14 cellular contexts compared by ENCODE assay signal in the genomic region with DNA sequence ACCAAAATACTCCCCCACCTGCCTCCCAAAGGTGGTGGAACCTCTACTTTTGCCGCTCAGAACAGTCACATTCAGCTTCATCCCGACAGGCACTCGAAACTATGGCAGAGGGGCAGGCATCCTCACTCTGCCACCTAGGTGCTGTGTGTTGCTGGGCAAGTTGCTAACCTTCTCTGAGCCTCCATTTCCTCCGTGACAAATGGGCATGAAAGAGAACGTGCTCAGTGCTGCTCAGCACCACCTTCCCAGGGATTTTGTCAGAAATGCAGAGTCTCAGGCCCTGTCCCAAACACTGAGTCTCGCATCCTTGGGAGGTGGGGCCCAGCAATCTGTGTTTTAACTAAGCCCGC. TPM values are rescaled to one million over a fixed set of nuclear protein-coding genes. Genes with fewer than 3 reads are reported as not detected.
A peak's percentile ranks its signal among the peaks of the same experiment; 100 is the strongest.
DNase-seq lines count a peak whose midpoint lies in the region; ATAC-seq, FAIRE-seq and TF ChIP-seq lines count a peak whose summit lies in the region.
"Had no signal": no experiment of that assay in that cellular context is flagged by ENCODE, and none has a peak within 500 bp of the region (broad histone marks: within the 10 kb centered on the region; RNA-seq: fewer than 3 reads in every experiment).

No MANE protein-coding gene starts in this region.

- POLR2A ChIA-PET in A549 (lab: Yijun Ruan, JAX) (no interaction called here), WTC11 (lab: Charles Lee) (no interaction called here)

- H3K27ac ChIP-seq in A549: no peak overlapping the region
- no peak overlapping the region for H3K27ac ChIP-seq in adrenal gland

- H3K9ac ChIP-seq in NT2/D1 (ENCODE audit: insufficient read length, low read depth): peak overlapping the region; percentile 74

- CTCF ChIA-PET in A549 (lab: Yijun Ruan, JAX) (interaction anchor here (0.6 to 8.7 kb wide), 47 partner anchors 9 to 1247 kb away, joined by 3 to 324 read pairs (median 5); a partner anchor contains a TSS), WTC11 (lab: Charles Lee) (interaction anchor here (0.7 to 3.4 kb wide), 15 partner anchors 10 to 712 kb away, joined by 3 to 14 read pairs (median 3); a partner anchor contains a TSS)

- TF ChIP-seq POLR2A in A549 (IDR thresholded peaks at IDR 0.05; ENCODE audit: low read length) (no peak), adrenal gland (IDR thresholded peaks at IDR 0.05) (no peak)

- H3K36me3 Mint-ChIP-seq in WTC11 (no peaks in the 10 kb centered on the region), mesothelial cell of epicardium (no peaks in the 10 kb centered on the region)
- H3K36me3 Mint-ChIP-seq in activated T-helper 17 cell treated with anti-CD3 and anti-CD28 coated beads, Interleukin-2, amount 50 U/mL, for 72 hours (ENCODE audit: low read depth): no peaks in the 10 kb centered on the region
- H3K36me3 Mint-ChIP-seq: CD4-positive, CD25-positive, alpha-beta regulatory T cell; CD8-positive, alpha-beta memory T cell; IgD-negative memory B cell had no signal

- H3K4me2 ChIP-seq in A549: peak overlapping the region; percentile 68; the same call in 1 of the 3 replicates

- intact Hi-C loops in adrenal gland (cut with DNase I): no loop called here
- intact Hi-C loops in posterior cingulate gyrus (cut with DNase I): loop anchor here (1.0 to 10.0 kb wide), 3 partner anchors 696 to 1247 kb away; no protein-coding TSS in a partner anchor

- no peak for TF ChIP-seq RAD21 in A549 (conservative IDR thresholded peaks at IDR 0.05 in 1 of 2, IDR thresholded peaks at IDR 0.05 in 1 of 2)

- no peaks in the 10 kb centered on the region for H3K27me3 Mint-ChIP-seq in WTC11 (ENCODE audit: low read depth)
- H3K27me3 Mint-ChIP-seq in mesothelial cell of epicardium (ENCODE audit: low read depth): peaks cover 67% of the 10 kb centered on the region
- H3K27me3 Mint-ChIP-seq in activated T-helper 17 cell treated with anti-CD3 and anti-CD28 coated beads, Interleukin-2, amount 50 U/mL, for 72 hours: no peaks in the 10 kb centered on the region

- no peaks in the 10 kb centered on the region for H3K9me3 Mint-ChIP-seq in WTC11
- H3K9me3 Mint-ChIP-seq in mesothelial cell of epicardium: no peaks in the 10 kb centered on the region
- H3K9me3 Mint-ChIP-seq in activated T-helper 17 cell treated with anti-CD3 and anti-CD28 coated beads, Interleukin-2, amount 50 U/mL, for 72 hours: no peaks in the 10 kb centered on the region
- H3K9me3 Mint-ChIP-seq: CD4-positive, CD25-positive, alpha-beta regulatory T cell had no signal

- H3K4me3 Mint-ChIP-seq in WTC11 (peak overlapping the region; percentile 49), mesothelial cell of epicardium (no peak overlapping the region)
- no peak overlapping the region for H3K4me3 Mint-ChIP-seq in activated T-helper 17 cell treated with anti-CD3 and anti-CD28 coated beads, Interleukin-2, amount 50 U/mL, for 72 hours
- H3K4me3 Mint-ChIP-seq: CD4-positive, CD25-positive, alpha-beta regulatory T cell; IgD-negative memory B cell had no signal

- no peaks in the 10 kb centered on the region for H3K36me3 ChIP-seq in NT2/D1 (ENCODE audit: insufficient read depth, insufficient read length, low read length)
- no peaks in the 10 kb centered on the region for H3K36me3 ChIP-seq in adrenal gland (replicated peaks in 1 of 2)
- H3K36me3 ChIP-seq: BE2C had no signal

- no peak for TF ChIP-seq EP300 in A549 (IDR thresholded peaks at IDR 0.05)

- no peaks in the 10 kb centered on the region for H3K9me3 ChIP-seq in A549
- no peaks in the 10 kb centered on the region for H3K9me3 ChIP-seq in NT2/D1 (ENCODE audit: insufficient read depth, low read length)
- no peaks in the 10 kb centered on the region for H3K9me3 ChIP-seq in adrenal gland (replicated peaks in 1 of 3)
- H3K9me3 ChIP-seq: BE2C had no signal

- ATAC-seq in A549 (no peak; a peak in 1 of 6 replicates), WTC11 (no peak)
- no peak for ATAC-seq in activated T-helper 17 cell treated with anti-CD3 and anti-CD28 coated beads, Interleukin-2, amount 50 U/mL, for 72 hours (replicated peaks)

- H3K27ac Mint-ChIP-seq in WTC11: no peak overlapping the region
- H3K27ac Mint-ChIP-seq in mesothelial cell of epicardium: no peak overlapping the region
- no peak overlapping the region for H3K27ac Mint-ChIP-seq in activated T-helper 17 cell treated with anti-CD3 and anti-CD28 coated beads, Interleukin-2, amount 50 U/mL, for 72 hours

- TF ChIP-seq CTCF in A549 (IDR thresholded peaks at IDR 0.05): no peak
- TF ChIP-seq CTCF in GM10266 (IDR thresholded peaks at IDR 0.05; ENCODE audit: control insufficient read depth, insufficient read depth, low read depth, missing control alignments): peak; percentile 7
- TF ChIP-seq CTCF in WTC11 (IDR thresholded peaks at IDR 0.05): no peak
- TF ChIP-seq CTCF in adrenal gland (IDR thresholded peaks at IDR 0.05): no peak
- TF ChIP-seq CTCF in mesothelial cell of epicardium (IDR thresholded peaks at IDR 0.05; ENCODE audit: unreplicated experiment): no peak

- H3K4me1 ChIP-seq in A549 (0 out of 3 replicates have a peak, but pooled peaks cover 3% of the 10 kb centered on the region), NT2/D1 (ENCODE audit: insufficient read depth, insufficient read length) (peaks cover 9% of the 10 kb centered on the region), adrenal gland (replicated peaks in 1 of 2) (no peaks in the 10 kb centered on the region)
- H3K4me1 ChIP-seq: BE2C had no signal

- 78% methylated on average over 7 of the region's 7 CpGs for WGBS in A549 (ENCODE audit: missing lambda C conversion rate)
- 76 to 87% (median 77%) methylated on average over 7 of the region's 7 CpGs for WGBS in adrenal gland, 4 donors

- FAIRE-seq in A549 (lab: Jason Lieb, UNC): no peak

- H3K4me3 ChIP-seq in A549 (no peak overlapping the region), NT2/D1 (ENCODE audit: insufficient read length, low read depth) (no peak overlapping the region), adrenal gland (no peak overlapping the region)

- DNase-seq in A549 (ENCODE audit: low read depth in 1 of 2, low spot score in 1 of 2) (no peak), GM10266 (ENCODE audit: extremely low spot score) (no peak), NT2/D1 (ENCODE audit: low read depth, low spot score) (no peak), WTC11 (ENCODE audit: low spot score) (no peak), adrenal gland (no peak), mesothelial cell of epicardium (ENCODE audit: low spot score in 2 of 2, unreplicated experiment in 2 of 2) (no peak), posterior cingulate gyrus (no peak)

- H3K27me3 ChIP-seq in NT2/D1 (ENCODE audit: insufficient read depth, insufficient read length) (peaks cover 3% of the 10 kb centered on the region), adrenal gland (no peaks in the 10 kb centered on the region)
- H3K27me3 ChIP-seq: BE2C had no signal

- H3K4me1 Mint-ChIP-seq in WTC11 (peaks cover 4% of the 10 kb centered on the region), mesothelial cell of epicardium (peaks cover 4% of the 10 kb centered on the region)
- H3K4me1 Mint-ChIP-seq in activated T-helper 17 cell treated with anti-CD3 and anti-CD28 coated beads, Interleukin-2, amount 50 U/mL, for 72 hours: no peaks in the 10 kb centered on the region

TF ChIP-seq in A549, 52 proteins besides CTCF, POLR2A, EP300 and RAD21 (continues in another document):
- TF ChIP-seq KDM5A (IDR thresholded peaks at IDR 0.05) (no peak), RFX5 (IDR thresholded peaks at IDR 0.05) (no peak), NR3C1 (IDR thresholded peaks at IDR 0.05) (no peak), BHLHE40 (IDR thresholded peaks at IDR 0.05; ENCODE audit: low read depth, low read length) (no peak), RNF2 (IDR thresholded peaks at IDR 0.05; ENCODE audit: borderline replicate concordance, low read depth) (no peak), CBX8 (IDR thresholded peaks at IDR 0.05) (no peak), ZSCAN20 (CRISPR knock-in tag; IDR thresholded peaks at IDR 0.05) (no peak), HOXB5 (CRISPR knock-in tag; IDR thresholded peaks at IDR 0.05) (no peak), CHD2 (IDR thresholded peaks at IDR 0.05; ENCODE audit: low read length, partially characterized antibody) (no peak), MAZ (IDR thresholded peaks at IDR 0.05; ENCODE audit: borderline replicate concordance, low read depth, low read length) (no peak)

TF ChIP-seq in WTC11, 78 proteins besides CTCF, POLR2A, EP300 and RAD21 (continues in another document):
- no peak for TF ChIP-seq SP1 (CRISPR knock-in tag; conservative IDR thresholded peaks at IDR 0.05)
- TF ChIP-seq, protein P1, sequence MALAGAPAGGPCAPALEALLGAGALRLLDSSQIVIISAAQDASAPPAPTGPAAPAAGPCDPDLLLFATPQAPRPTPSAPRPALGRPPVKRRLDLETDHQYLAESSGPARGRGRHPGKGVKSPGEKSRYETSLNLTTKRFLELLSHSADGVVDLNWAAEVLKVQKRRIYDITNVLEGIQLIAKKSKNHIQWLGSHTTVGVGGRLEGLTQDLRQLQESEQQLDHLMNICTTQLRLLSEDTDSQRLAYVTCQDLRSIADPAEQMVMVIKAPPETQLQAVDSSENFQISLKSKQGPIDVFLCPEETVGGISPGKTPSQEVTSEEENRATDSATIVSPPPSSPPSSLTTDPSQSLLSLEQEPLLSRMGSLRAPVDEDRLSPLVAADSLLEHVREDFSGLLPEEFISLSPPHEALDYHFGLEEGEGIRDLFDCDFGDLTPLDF (CRISPR knock-in tag; IDR thresholded peaks at IDR 0.05): no peak
- no peak for TF ChIP-seq ZNF263 (CRISPR knock-in tag; IDR thresholded peaks at IDR 0.05; ENCODE audit: low read depth)
- TF ChIP-seq MYBL2 (CRISPR knock-in tag; IDR thresholded peaks at IDR 0.05): no peak

RNA-seq across cellular contexts. Expression of a gene that starts 18.1 kb away (rescaled TPM):
- polyA plus RNA-seq in A549 (2011; rRNA removed) (not detected in 2 replicates), A549 (2017; fragmentation: RNase III; extraction: RNeasy Plus Mini Kit Qiagen cat#74134 plus additional on column Dnase treatment) (not detected in 3 replicates), adrenal gland (not detected)
- not detected in 2 replicates for polyA plus RNA-seq in A549 (2012; cell fraction: cytosol; rRNA removed)
- not detected in 2 replicates for polyA plus RNA-seq in A549 (2012; cell fraction: nucleus; rRNA removed)
- not detected in 2 replicates for polyA minus RNA-seq in A549 (2011; rRNA and poly(A)+ RNA removed)
- total RNA-seq in WTC11 (2021) (not detected in 3 replicates), adrenal gland (not detected), mesothelial cell of epicardium (not detected in 3 replicates)
- total RNA-seq in activated T-helper 17 cell treated with anti-CD3 and anti-CD28 coated beads, Interleukin-2, amount 50 U/mL, for 72 hours: not detected
- total RNA-seq: A172; CD4-positive, CD25-positive, alpha-beta regulatory T cell; CD8-positive, alpha-beta memory T cell; H4 had no signal
- polyA plus RNA-seq: CD4-positive, CD25-positive, alpha-beta regulatory T cell; CD8-positive, alpha-beta memory T cell; IgD-negative memory B cell had no signal
